In genomic region chr4:54165438-54165837, GRCh38 we compare ENCODE assay signal across 13 cellular contexts.
DNase-seq lines count a peak whose midpoint lies in the region; ATAC-seq and TF ChIP-seq lines count a peak whose summit lies in the region.
"Had no signal": no experiment of that assay in that cellular context is flagged by ENCODE, and none has a peak within 500 bp of the region (broad histone marks: within the 10 kb centered on the region; RNA-seq: fewer than 3 reads in every experiment).

No MANE protein-coding gene starts in this region.

- H3K27me3 ChIP-seq in ACC112 (ENCODE audit: insufficient read depth, low read length): no peaks in the 10 kb centered on the region
- H3K27me3 ChIP-seq: heart left ventricle had no signal

- H3K36me3 Mint-ChIP-seq in T-cell: no peaks in the 10 kb centered on the region
- H3K36me3 Mint-ChIP-seq: CD4-positive, CD25-positive, alpha-beta regulatory T cell; stimulated activated memory B cell treated with anti-CD40 and anti-IgM and Interleukin-4, amounts not matched to agents 10 μg/mL and 1 μg/mL and 100 μg/mL, for 72 hours had no signal

- H3K4me1 Mint-ChIP-seq in T-cell: no peaks in the 10 kb centered on the region
- H3K4me1 Mint-ChIP-seq: CD4-positive, CD25-positive, alpha-beta regulatory T cell; stimulated activated memory B cell treated with anti-CD40 and anti-IgM and Interleukin-4, amounts not matched to agents 10 μg/mL and 1 μg/mL and 100 μg/mL, for 72 hours had no signal

- TF ChIP-seq CTCF in HFF-Myc (IDR thresholded peaks at IDR 0.05; ENCODE audit: low read depth, low read length, missing control alignments): no peak

- no peak overlapping the region for H3K27ac Mint-ChIP-seq in T-cell
- H3K27ac Mint-ChIP-seq: CD4-positive, CD25-positive, alpha-beta regulatory T cell; stimulated activated memory B cell treated with anti-CD40 and anti-IgM and Interleukin-4, amounts not matched to agents 10 μg/mL and 1 μg/mL and 100 μg/mL, for 72 hours had no signal

- H3K27ac ChIP-seq in ACC112 (ENCODE audit: low read depth, low read length): peak overlapping the region; percentile 70
- H3K27ac ChIP-seq: heart left ventricle had no signal

- H3K79me2 ChIP-seq in ACC112 (ENCODE audit: control insufficient read depth, insufficient read depth, low read length, unreplicated experiment): no peaks in the 10 kb centered on the region

- no peak for TF ChIP-seq POLR2A in GM18505 (IDR thresholded peaks at IDR 0.05; ENCODE audit: borderline replicate concordance, extremely low read depth, insufficient read depth, insufficient read length)

- DNase-seq in HFF-Myc (ENCODE audit: extremely low read depth, low read depth): peak; percentile 78
- DNase-seq in amniotic stem cell (lab: John Stamatoyannopoulos, UW): peak; percentile 53
- DNase-seq in islet precursor cell: peak; percentile 79
- DNase-seq in stimulated activated CD4-positive, alpha-beta T cell treated with anti-CD3 and anti-CD28 coated beads, Interleukin-2, amount 100 ng/mL, for 48 hours: no peak
- no peak for DNase-seq in T-cell
- DNase-seq in COR-L47 (lab: John Stamatoyannopoulos, UW): no peak
- DNase-seq: amygdala; CD4-positive, CD25-positive, alpha-beta regulatory T cell; heart left ventricle; NCI-H510A treated with DMSO at 0.1 percent for 48 hours had no signal

- POLR2A ChIA-PET in T-cell (lab: Charles Lee): no interaction called here

- no peak overlapping the region for H3K4me3 Mint-ChIP-seq in T-cell
- H3K4me3 Mint-ChIP-seq: CD4-positive, CD25-positive, alpha-beta regulatory T cell; stimulated activated memory B cell treated with anti-CD40 and anti-IgM and Interleukin-4, amounts not matched to agents 10 μg/mL and 1 μg/mL and 100 μg/mL, for 72 hours had no signal

- CTCF ChIA-PET in T-cell (lab: Charles Lee): no interaction called here

- peaks cover 16% of the 10 kb centered on the region for H3K4me1 ChIP-seq in ACC112 (ENCODE audit: control insufficient read depth, insufficient read depth, low read length, unreplicated experiment)

- no peaks in the 10 kb centered on the region for H3K36me3 ChIP-seq in ACC112 (ENCODE audit: insufficient read depth, low read length)
- H3K36me3 ChIP-seq: heart left ventricle had no signal

- H2AFZ ChIP-seq in ACC112 (ENCODE audit: low read length, unreplicated experiment): peak overlapping the region; percentile 29

- H3K27me3 Mint-ChIP-seq in T-cell: peaks cover 6 to 8% of the 10 kb centered on the region in 2 donors

- peak overlapping the region; percentile 25; the same call in 1 of the 2 replicates for H3K4me3 ChIP-seq in ACC112 (ENCODE audit: low read depth, low read length)
- no peak overlapping the region for H3K4me3 ChIP-seq in HFF-Myc (replicated peaks; ENCODE audit: low read depth, low read length)
- H3K4me3 ChIP-seq: heart left ventricle had no signal

- H3K9me3 Mint-ChIP-seq in T-cell: peaks cover 0 to 9% (median 4%) of the 10 kb centered on the region in 3 donors

- no peak for ATAC-seq in T-cell (replicated peaks in 1 of 4)
- no peak for ATAC-seq in GM18505 (IDR thresholded peaks at IDR 0.05; ENCODE audit: unreplicated experiment)
- ATAC-seq: stimulated activated memory B cell treated with anti-CD40 and anti-IgM and Interleukin-4, amounts not matched to agents 10 μg/mL and 1 μg/mL and 100 μg/mL, for 72 hours had no signal

Comparison
In these comparisons a context has a peak if more than half of its experiments do, and no peak if none do; other contexts are left out.
1. DNase-seq: peak in HFF-Myc (single experiment), amniotic stem cell (single experiment) and islet precursor cell (single experiment); none in stimulated activated CD4-positive, alpha-beta T cell treated with anti-CD3 and anti-CD28 coated beads, Interleukin-2, amount 100 ng/mL, for 48 hours (0 of 2), T-cell (0 of 34) and COR-L47 (single experiment).